ENCODE assay signal across 8 cellular contexts in the genomic region with DNA sequence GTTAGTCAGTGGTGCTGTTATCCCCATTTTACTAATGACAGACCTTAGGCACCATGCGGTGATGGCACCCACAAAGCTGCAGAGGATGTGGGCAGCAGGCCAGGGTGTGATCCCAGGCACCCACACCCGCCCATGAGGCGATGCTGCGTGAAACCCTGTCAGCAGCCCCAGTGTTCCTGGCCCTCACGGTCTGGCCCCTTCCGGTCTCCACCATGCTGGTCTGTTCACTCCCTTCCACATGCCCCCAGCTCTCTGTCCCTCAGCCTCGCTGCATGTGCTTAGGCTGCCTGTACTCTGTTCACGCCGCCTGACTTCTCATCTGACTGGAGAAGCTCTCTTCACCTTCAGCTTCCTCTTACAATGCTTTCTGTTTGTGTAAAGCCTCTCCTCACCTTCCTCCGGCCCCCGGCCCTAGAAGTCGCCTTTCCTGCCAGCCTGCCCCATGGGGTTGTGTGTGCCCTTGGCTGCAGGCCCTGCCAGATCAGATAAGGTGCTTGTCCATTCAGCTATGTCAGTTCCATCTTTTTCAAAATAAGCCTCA. TPM values are rescaled to one million over a fixed set of nuclear protein-coding genes. Genes with fewer than 3 reads are reported as not detected.
DNase-seq lines count a peak whose midpoint lies in the region; ATAC-seq, FAIRE-seq and TF ChIP-seq lines count a peak whose summit lies in the region.

No MANE protein-coding gene starts in this region.

- H3K4me1 ChIP-seq in spleen: peaks cover 34 to 92% (median 74%) of the 10 kb centered on the region in 6 donors

- no peak for ATAC-seq in GM21717 (IDR thresholded peaks at IDR 0.05; ENCODE audit: unreplicated experiment)
- no peak for ATAC-seq in HG03457 (IDR thresholded peaks at IDR 0.05; ENCODE audit: unreplicated experiment)

- peak overlapping the region in 1 of 8 donors; percentile 52 for H3K4me3 ChIP-seq in spleen

- H3K27me3 ChIP-seq in spleen (replicated peaks in 1 of 7): no peaks in the 10 kb centered on the region

- intact Hi-C loops in spleen (cut with DNase I; ENCODE audit: low total_unique reads): no loop called here
- intact Hi-C loops in posterior cingulate gyrus (cut with DNase I): loop anchor here (10.0 kb wide), 1 partner anchor 49 kb away; a partner anchor contains a TSS

- peak; percentile 38 for FAIRE-seq in GM12892 (lab: Jason Lieb, UNC)

- TF ChIP-seq POLR2A in GM12892 (IDR thresholded peaks at IDR 0.05; ENCODE audit: low read depth, low read length) (peak; percentile 39; the same call in 1 of the 2 replicates), spleen (IDR thresholded peaks at IDR 0.05) (no peak)

- TF ChIP-seq CTCF in spleen (IDR thresholded peaks at IDR 0.05 in 8 of 11, conservative IDR thresholded peaks at IDR 0.05 in 3 of 11): no peak

- no peak for DNase-seq in GM12892 (ENCODE audit: insufficient read length)
- DNase-seq in HUDEP-2 (lab: John Stamatoyannopoulos, UW; ENCODE audit: unreplicated experiment in 76 of 76): peak in 50 of 76 experiments; percentile 2 to 60 (median 32)
- peak; percentile 81 for DNase-seq in activated effector memory CD4-positive, alpha-beta T cell treated with anti-CD3 and anti-CD28 coated beads, Interleukin-2, amount 50 U/mL, for 16 hours
- DNase-seq in spleen: peak; percentile 92
- no peak for DNase-seq in posterior cingulate gyrus
- DNase-seq in NCI-H1417 (lab: John Stamatoyannopoulos, UW): no peak

- peaks cover 0 to 86% (median 17%) of the 10 kb centered on the region in 6 donors for H3K36me3 ChIP-seq in spleen

- no peaks in the 10 kb centered on the region for H3K9me3 ChIP-seq in spleen

- H3K27ac ChIP-seq in spleen: peak overlapping the region; percentile 75 to 99 (median 86)

- 19 to 33% (median 27%) methylated on average over 12 of the region's 12 CpGs for WGBS in spleen, 5 donors

RNA-seq across cellular contexts. Expression of a gene that starts 17.6 kb away (rescaled TPM):
- 11.9 TPM for polyA plus RNA-seq in GM12892 (2012; ENCODE audit: missing spikeins)
- total RNA-seq in spleen: 100 to 1,000 TPM in 3 of 7 donors, 10 to 100 TPM in 4; 75.3 to 146 (median 90.5) TPM
- polyA plus RNA-seq in spleen: 10 to 100 TPM; 31.5 to 74.4 (median 35.4) TPM

RNA-seq across cellular contexts. Expression of a gene that starts 19.6 kb away (rescaled TPM):
- polyA plus RNA-seq in GM12892 (2012; ENCODE audit: missing spikeins): 25.2 TPM
- total RNA-seq in spleen: 10 to 100 TPM; 25.0 to 33.4 (median 28.8) TPM
- 10 to 100 TPM; 27.4 to 45.7 (median 43.6) TPM for polyA plus RNA-seq in spleen

RNA-seq across cellular contexts. Expression of a gene that starts 48.9 kb away (rescaled TPM):
- polyA plus RNA-seq in GM12892 (2012; ENCODE audit: missing spikeins): 3.7 TPM
- total RNA-seq in spleen: 10 to 100 TPM in 6 of 7 donors, 1 to 10 TPM in 1; 9.6 to 15.1 (median 10.7) TPM
- 10 to 100 TPM in 1 of 3 donors, 1 to 10 TPM in 2; 9.0 to 11.1 (median 9.2) TPM for polyA plus RNA-seq in spleen

RNA-seq across cellular contexts. Expression of a gene that starts 49.0 kb away (rescaled TPM):
- 7.2 TPM for polyA plus RNA-seq in GM12892 (2012; ENCODE audit: missing spikeins)
- 10 to 100 TPM; 19.9 to 42.2 (median 24.1) TPM for total RNA-seq in spleen
- 10 to 100 TPM; 22.1 to 37.3 (median 33.7) TPM for polyA plus RNA-seq in spleen

RNA-seq across cellular contexts. Expression of a gene that starts 59.5 kb away (rescaled TPM):
- 7.8 TPM for polyA plus RNA-seq in GM12892 (2012; ENCODE audit: missing spikeins)
- total RNA-seq in spleen: not detected
- polyA plus RNA-seq in spleen: under 1 TPM in 1 of 3 donors, not detected in 2; 0.06 TPM

Comparison
In these comparisons a context has a peak if more than half of its experiments do, and no peak if none do; other contexts are left out.
1. DNase-seq: peak in HUDEP-2 (50 of 76), activated effector memory CD4-positive, alpha-beta T cell treated with anti-CD3 and anti-CD28 coated beads, Interleukin-2, amount 50 U/mL, for 16 hours (single experiment) and spleen (single experiment); none in GM12892 (single experiment), posterior cingulate gyrus (0 of 10) and NCI-H1417 (0 of 3).